ENCODE assay signal across 21 cellular contexts in genomic region chr13:49319555-49320350, GRCh38.
DNase-seq lines count a peak whose midpoint lies in the region; ATAC-seq, FAIRE-seq and TF ChIP-seq lines count a peak whose summit lies in the region.
"Had no signal": no experiment of that assay in that cellular context is flagged by ENCODE, and none has a peak within 500 bp of the region (broad histone marks: within the 10 kb centered on the region; RNA-seq: fewer than 3 reads in every experiment).

No MANE protein-coding gene starts in this region.

- ATAC-seq in SK-N-SH treated with all-trans-retinoic acid at 6 μM for 48 hours, result no peak
- no peak for ATAC-seq in HG03457 (IDR thresholded peaks at IDR 0.05; ENCODE audit: unreplicated experiment)
- ATAC-seq: Panc1 had no signal

- CTCF ChIA-PET in AG04450 (lab: Charles Lee), result no interaction called here

- in situ Hi-C loops in GM23248 (cut with MboI), result no loop called here

- no peak for TF ChIP-seq POLR2A in thyroid gland (IDR thresholded peaks at IDR 0.05)

- peaks cover 1% of the 10 kb centered on the region for H3K9me3 Mint-ChIP-seq in astrocyte (ENCODE audit: unreplicated experiment)
- H3K9me3 Mint-ChIP-seq: activated CD4-positive, alpha-beta T cell treated with anti-CD3 and anti-CD28 coated beads, Interleukin-2, amount 10 ng/mL, durations not matched to agents 7 days and 5 days; activated naive CD4-positive, alpha-beta T cell treated with anti-CD3 and anti-CD28 coated beads for 36 hours; naive B cell; stimulated activated naive B cell treated with anti-CD40 and anti-IgM and Interleukin-4, amounts not matched to agents 10 μg/mL and 1 μg/mL and 100 μg/mL, for 72 hours had no signal

- peaks cover 19% of the 10 kb centered on the region for H3K4me1 Mint-ChIP-seq in astrocyte (ENCODE audit: low read depth, unreplicated experiment)

- H3K36me3 ChIP-seq in GM23248 (ENCODE audit: low read depth) (no peaks in the 10 kb centered on the region), astrocyte (ENCODE audit: insufficient read depth, low read length) (no peaks in the 10 kb centered on the region), thyroid gland (no peaks in the 10 kb centered on the region)
- H3K36me3 ChIP-seq: brain microvascular endothelial cell, uterus had no signal

- H3K9me2 ChIP-seq in GM23248 (ENCODE audit: insufficient read depth), result no peaks in the 10 kb centered on the region

- H3K27ac Mint-ChIP-seq in astrocyte (ENCODE audit: unreplicated experiment), result no peak overlapping the region
- H3K27ac Mint-ChIP-seq: activated CD4-positive, alpha-beta T cell treated with anti-CD3 and anti-CD28 coated beads, Interleukin-2, amount 10 ng/mL, durations not matched to agents 7 days and 5 days; activated naive CD4-positive, alpha-beta T cell treated with anti-CD3 and anti-CD28 coated beads for 36 hours; stimulated activated naive B cell treated with anti-CD40 and anti-IgM and Interleukin-4, amounts not matched to agents 10 μg/mL and 1 μg/mL and 100 μg/mL, for 72 hours had no signal

- H4K20me1 ChIP-seq in GM23248 (ENCODE audit: insufficient read depth) (no peaks in the 10 kb centered on the region), astrocyte (ENCODE audit: insufficient read depth, low read length) (no peaks in the 10 kb centered on the region)

- H3K4me3 ChIP-seq in AG04450 (ENCODE audit: low read depth, low read length), result no peak overlapping the region
- no peak overlapping the region for H3K4me3 ChIP-seq in GM23248
- H3K4me3 ChIP-seq in astrocyte (ENCODE audit: insufficient read depth, low read depth, low read length), result no peak overlapping the region
- H3K4me3 ChIP-seq in thyroid gland (replicated peaks in 1 of 3), result no peak overlapping the region
- H3K4me3 ChIP-seq: uterus had no signal

- TF ChIP-seq CTCF in AG04450 (IDR thresholded peaks at IDR 0.05; ENCODE audit: low read depth, low read length), result no peak
- TF ChIP-seq CTCF in astrocyte (IDR thresholded peaks at IDR 0.05; ENCODE audit: insufficient read depth, low read depth, low read length), result no peak
- no peak for TF ChIP-seq CTCF in thyroid gland (IDR thresholded peaks at IDR 0.05)

- H3K4me2 ChIP-seq in GM23248 (ENCODE audit: unreplicated experiment), result no peak overlapping the region
- H3K4me2 ChIP-seq in astrocyte (ENCODE audit: low read length), result no peak overlapping the region

- H3K27ac ChIP-seq in AG04450 (ENCODE audit: low read depth, low read length) (no peak overlapping the region), GM23248 (peak overlapping the region; percentile 15), astrocyte (ENCODE audit: low read depth, low read length) (no peak overlapping the region), thyroid gland (no peak overlapping the region)
- H3K27ac ChIP-seq: brain microvascular endothelial cell had no signal

- no peaks in the 10 kb centered on the region for H3K27me3 Mint-ChIP-seq in astrocyte (ENCODE audit: low read depth, unreplicated experiment)
- H3K27me3 Mint-ChIP-seq: activated CD4-positive, alpha-beta T cell treated with anti-CD3 and anti-CD28 coated beads, Interleukin-2, amount 10 ng/mL, durations not matched to agents 7 days and 5 days; naive B cell; stimulated activated naive B cell treated with anti-CD40 and anti-IgM and Interleukin-4, amounts not matched to agents 10 μg/mL and 1 μg/mL and 100 μg/mL, for 72 hours had no signal

- H3K9me3 ChIP-seq in AG04450 (ENCODE audit: control insufficient read depth, insufficient read depth, low read length), result no peaks in the 10 kb centered on the region
- H3K9me3 ChIP-seq in GM23248 (ENCODE audit: low read depth), result no peaks in the 10 kb centered on the region
- H3K9me3 ChIP-seq in astrocyte (ENCODE audit: insufficient read depth, low read depth, low read length), result no peaks in the 10 kb centered on the region
- H3K9me3 ChIP-seq in thyroid gland, result no peaks in the 10 kb centered on the region
- H3K9me3 ChIP-seq: Caco-2, uterus had no signal

- 64 to 65% methylated on average over 2 of the region's 2 CpGs for WGBS in GM23248 (ENCODE audit: low coverage in 1 of 2, low lambda C conversion rate in 2 of 2, missing lambda C conversion rate in 2 of 2), 2 experiments
- 87 to 96% methylated on average over 2 of the region's 2 CpGs for WGBS in thyroid gland, 2 donors

- no peak overlapping the region for H3K4me3 Mint-ChIP-seq in astrocyte (ENCODE audit: unreplicated experiment)
- H3K4me3 Mint-ChIP-seq: activated CD4-positive, alpha-beta T cell treated with anti-CD3 and anti-CD28 coated beads, Interleukin-2, amount 10 ng/mL, durations not matched to agents 7 days and 5 days; activated naive CD4-positive, alpha-beta T cell treated with anti-CD3 and anti-CD28 coated beads for 36 hours; stimulated activated naive B cell treated with anti-CD40 and anti-IgM and Interleukin-4, amounts not matched to agents 10 μg/mL and 1 μg/mL and 100 μg/mL, for 72 hours had no signal

- POLR2A ChIA-PET in AG04450 (lab: Yijun Ruan, JAX), result interaction anchor here (0.6 to 0.7 kb wide), 4 partner anchors 8 to 427 kb away, joined by 3 to 5 read pairs (median 4); no protein-coding TSS in a partner anchor

- H3K9ac ChIP-seq in GM23248 (0 out of 2 replicates have a peak overlapping the region, but pooled peaks have one; percentile 11), astrocyte (ENCODE audit: low read length) (no peak overlapping the region)

- H3K4me1 ChIP-seq in GM23248 (ENCODE audit: insufficient read depth), result peaks cover 16% of the 10 kb centered on the region
- H3K4me1 ChIP-seq in astrocyte (ENCODE audit: insufficient read depth, low read length), result peaks cover 4% of the 10 kb centered on the region
- no peaks in the 10 kb centered on the region for H3K4me1 ChIP-seq in thyroid gland

- intact Hi-C loops in thyroid gland (cut with DNase I), result no loop called here

- H3F3A ChIP-seq in GM23248 (ENCODE audit: insufficient read depth), result peaks cover 12% of the 10 kb centered on the region

- peaks cover 6% of the 10 kb centered on the region for H3K36me3 Mint-ChIP-seq in astrocyte (ENCODE audit: low read depth, unreplicated experiment)
- H3K36me3 Mint-ChIP-seq: naive B cell had no signal

- DNase-seq in AG04450 (ENCODE audit: low read depth, low spot score), result peak; percentile 54
- peak; percentile 54 for DNase-seq in GM23248
- peak; percentile 27 for DNase-seq in astrocyte (ENCODE audit: low read depth)
- DNase-seq in kidney glomerular epithelial cell (lab: John Stamatoyannopoulos, UW), result peak; percentile 15
- no peak for DNase-seq in thyroid gland
- DNase-seq in NCI-H526 treated with DMSO at 0.1 percent for 48 hours (lab: John Stamatoyannopoulos, UW), result no peak
- DNase-seq: activated CD4-positive, alpha-beta T cell treated with anti-CD3 and anti-CD28 coated beads, Interleukin-2, amount 10 ng/mL, durations not matched to agents 7 days and 5 days; activated naive CD4-positive, alpha-beta T cell treated with anti-CD3 and anti-CD28 coated beads for 36 hours; activated T-cell treated with anti-CD3 and anti-CD28 coated beads for 4 hours; brain microvascular endothelial cell; Caco-2; naive B cell; NCI-H1930; NCI-H526; stimulated activated naive B cell treated with anti-CD40 and anti-IgM and Interleukin-4, amounts not matched to agents 10 μg/mL and 1 μg/mL and 100 μg/mL, for 72 hours; uterus had no signal

- H3K79me2 ChIP-seq in GM23248 (ENCODE audit: insufficient read depth) (no peaks in the 10 kb centered on the region), astrocyte (ENCODE audit: insufficient read depth, low read length) (no peaks in the 10 kb centered on the region)

- H3K27me3 ChIP-seq in AG04450 (ENCODE audit: control insufficient read depth, insufficient read depth, low read length), result no peaks in the 10 kb centered on the region
- H3K27me3 ChIP-seq in GM23248 (replicated peaks; ENCODE audit: insufficient read depth), result no peaks in the 10 kb centered on the region
- no peaks in the 10 kb centered on the region for H3K27me3 ChIP-seq in astrocyte (ENCODE audit: insufficient read depth, low read length)
- H3K27me3 ChIP-seq in thyroid gland, result no peaks in the 10 kb centered on the region
- H3K27me3 ChIP-seq: brain microvascular endothelial cell, uterus had no signal

- FAIRE-seq in astrocyte (lab: Jason Lieb, UNC), result no peak
- FAIRE-seq: A204.1, GM12892 had no signal

- H2AFZ ChIP-seq in GM23248 (peak overlapping the region; percentile 62), astrocyte (ENCODE audit: low read depth, low read length) (no peak overlapping the region)

TF ChIP-seq in SK-N-SH treated with all-trans-retinoic acid at 6 μM for 48 hours, 23 proteins besides CTCF, POLR2A, EP300 and RAD21 (continues in another document):
- TF ChIP-seq BACH2 (CRISPR knock-in tag; IDR thresholded peaks at IDR 0.05; ENCODE audit: borderline replicate concordance) (no peak), TOX (CRISPR knock-in tag; IDR thresholded peaks at IDR 0.05; ENCODE audit: borderline replicate concordance) (no peak), PPARA (CRISPR knock-in tag; IDR thresholded peaks at IDR 0.05; ENCODE audit: borderline replicate concordance) (no peak), CSDC2 (CRISPR knock-in tag; IDR thresholded peaks at IDR 0.05) (no peak), ARNTL (CRISPR knock-in tag; IDR thresholded peaks at IDR 0.05; ENCODE audit: borderline replicate concordance, low read depth) (no peak), ZFP3 (CRISPR knock-in tag; IDR thresholded peaks at IDR 0.05) (no peak), ZNF565 (CRISPR knock-in tag; conservative IDR thresholded peaks at IDR 0.05; ENCODE audit: low read depth) (no peak), ZFP30 (CRISPR knock-in tag; IDR thresholded peaks at IDR 0.05) (no peak), TSHZ2 (CRISPR knock-in tag; IDR thresholded peaks at IDR 0.05) (no peak), ZNF70 (CRISPR knock-in tag; IDR thresholded peaks at IDR 0.05) (no peak)

Comparison
In these comparisons a context has a peak if more than half of its experiments do, and no peak if none do; other contexts are left out.
1. DNase-seq: peak in AG04450 (single experiment), GM23248 (single experiment), astrocyte (single experiment) and kidney glomerular epithelial cell (single experiment); none in thyroid gland (0 of 2) and NCI-H526 treated with DMSO at 0.1 percent for 48 hours (single experiment).